9 cellular contexts compared by ENCODE assay signal in genomic region chr14:103625361-103626095, GRCh38. TPM values are rescaled to one million over a fixed set of nuclear protein-coding genes. Genes with fewer than 3 reads are reported as not detected.
DNase-seq lines count a peak whose midpoint lies in the region; ATAC-seq, FAIRE-seq and TF ChIP-seq lines count a peak whose summit lies in the region.
"Had no signal": no experiment of that assay in that cellular context is flagged by ENCODE, and none has a peak within 500 bp of the region (broad histone marks: within the 10 kb centered on the region; RNA-seq: fewer than 3 reads in every experiment).

No MANE protein-coding gene starts in this region.

- no peak for TF ChIP-seq RAD21 in HepG2 (CRISPR knock-in tag; IDR thresholded peaks at IDR 0.05)

- CTCF ChIA-PET in HepG2 (lab: Yijun Ruan, JAX; ENCODE audit: low intra/inter-chr PET ratio, low total read pairs): no interaction called here
- CTCF ChIA-PET in activated CD8-positive, alpha-beta T cell treated with anti-CD3 and anti-CD28 coated beads for 36 hours (lab: Charles Lee): interaction anchor here (1.0 kb wide), 1 partner anchor 43 kb away, joined by 3 read pairs; no protein-coding TSS in a partner anchor

- no peak overlapping the region for H2AFZ ChIP-seq in HepG2 (ENCODE audit: low read length)
- no peak overlapping the region for H2AFZ ChIP-seq in trophoblast cell (ENCODE audit: insufficient read depth, low read length, poor library complexity)

- intact Hi-C loops in HepG2 (cut with micrococcal nuclease; ENCODE audit: unreplicated experiment): no loop called here
- intact Hi-C loops in right lobe of liver (cut with DNase I): loop anchor here in 1 of 2 donors (10.0 kb wide), 1 partner anchor 51 kb away; no protein-coding TSS in a partner anchor
- intact Hi-C loops in activated CD8-positive, alpha-beta T cell treated with anti-CD3 and anti-CD28 coated beads for 36 hours (cut with micrococcal nuclease): no loop called here
- intact Hi-C loops in kidney (cut with DNase I): no loop called here
- intact Hi-C loops in uterus (cut with DNase I; ENCODE audit: low total_unique reads): no loop called here

- H4K91ac ChIP-seq in trophoblast cell (ENCODE audit: low read depth, low read length): no peak overlapping the region

- H3K4me1 Mint-ChIP-seq in activated CD8-positive, alpha-beta T cell treated with anti-CD3 and anti-CD28 coated beads for 36 hours (ENCODE audit: low read depth): peaks cover 18% of the 10 kb centered on the region

- H3K36me3 ChIP-seq in HepG2 (replicated peaks in 1 of 2; ENCODE audit: control insufficient read depth in 1 of 2, insufficient read depth in 2 of 2, low read length in 2 of 2) (no peaks in the 10 kb centered on the region), right lobe of liver (no peaks in the 10 kb centered on the region), kidney (ENCODE audit: control insufficient read depth in 1 of 2, insufficient read depth in 2 of 2, low read length in 2 of 2) (no peaks in the 10 kb centered on the region), uterus (no peaks in the 10 kb centered on the region), trophoblast cell (ENCODE audit: control insufficient read depth in 1 of 2, insufficient read depth in 2 of 2, low read length in 2 of 2) (no peaks in the 10 kb centered on the region)

- peaks cover 10% of the 10 kb centered on the region for H3K79me2 ChIP-seq in HepG2 (ENCODE audit: insufficient read depth, low read length)
- H3K79me2 ChIP-seq in trophoblast cell (ENCODE audit: control insufficient read depth, insufficient read depth, low read length, poor library complexity): peaks cover 15% of the 10 kb centered on the region

- TF ChIP-seq EP300 in HepG2 (IDR thresholded peaks at IDR 0.05; ENCODE audit: low read depth in 2 of 2, low read length in 2 of 2): no peak
- no peak for TF ChIP-seq EP300 in HepG2 (CRISPR knock-in tag; IDR thresholded peaks at IDR 0.05; ENCODE audit: borderline replicate concordance)

- H3K4me2 ChIP-seq in HepG2 (ENCODE audit: low read depth, low read length) (peak overlapping the region; percentile 87), trophoblast cell (ENCODE audit: low read length) (no peak overlapping the region)

- peaks cover 21% of the 10 kb centered on the region for H3K79me1 ChIP-seq in trophoblast cell (ENCODE audit: low read length)

- FAIRE-seq in HepG2 (lab: Jason Lieb, UNC) (no peak), kidney (lab: Jason Lieb, UNC) (no peak)

- no peak overlapping the region for H4K8ac ChIP-seq in trophoblast cell (ENCODE audit: low read depth, low read length)

- H3K18ac ChIP-seq in trophoblast cell (ENCODE audit: low read length): no peak overlapping the region

- peak overlapping the region; percentile 74 for H3K27ac Mint-ChIP-seq in activated CD8-positive, alpha-beta T cell treated with anti-CD3 and anti-CD28 coated beads for 36 hours

- peak overlapping the region; percentile 29 to 73 (median 41) for H3K4me3 ChIP-seq in HepG2 (replicated peaks in 1 of 3; ENCODE audit: insufficient read depth in 1 of 3, low read depth in 2 of 3, low read length in 3 of 3)
- no peak overlapping the region for H3K4me3 ChIP-seq in right lobe of liver
- no peak overlapping the region for H3K4me3 ChIP-seq in kidney (ENCODE audit: low read length in 2 of 2)
- no peak overlapping the region for H3K4me3 ChIP-seq in uterus
- no peak overlapping the region for H3K4me3 ChIP-seq in trophoblast cell (ENCODE audit: low read depth, low read length)

- H2BK12ac ChIP-seq in trophoblast cell (ENCODE audit: low read length): no peak overlapping the region

- no peak overlapping the region for H3K27ac ChIP-seq in HepG2 (ENCODE audit: extremely low read length, insufficient read depth, low read length)
- H3K27ac ChIP-seq in right lobe of liver: no peak overlapping the region
- H3K27ac ChIP-seq in kidney (ENCODE audit: low read depth in 2 of 2, low read length in 2 of 2): peak overlapping the region; percentile 29 to 32
- peak overlapping the region; percentile 65 to 71 for H3K27ac ChIP-seq in uterus
- H3K27ac ChIP-seq in trophoblast cell (ENCODE audit: low read depth, low read length): no peak overlapping the region

- no peak overlapping the region for H3K4ac ChIP-seq in trophoblast cell (ENCODE audit: low read depth, low read length)

- H2BK5ac ChIP-seq in trophoblast cell (ENCODE audit: low read depth, low read length, poor library complexity): no peak overlapping the region

- in situ Hi-C loops in HepG2 (cut with HindIII; ENCODE audit: extremely low pct_ligation_motif_present, low pct_unique_long_range_greater_than_20kb): no loop called here

- H3K23ac ChIP-seq in trophoblast cell (ENCODE audit: low read length): no peak overlapping the region

- no peaks in the 10 kb centered on the region for H3K9me3 Mint-ChIP-seq in activated CD8-positive, alpha-beta T cell treated with anti-CD3 and anti-CD28 coated beads for 36 hours

- H4K20me1 ChIP-seq in HepG2 (ENCODE audit: insufficient read depth, low read length): peaks cover 7% of the 10 kb centered on the region

- 0 out of 2 replicates have a peak overlapping the region, but pooled peaks have one; percentile 30 for H3K9ac ChIP-seq in HepG2 (ENCODE audit: insufficient read depth, low read depth, low read length)
- no peak overlapping the region for H3K9ac ChIP-seq in kidney (ENCODE audit: low read length in 2 of 2)
- no peak overlapping the region for H3K9ac ChIP-seq in trophoblast cell (ENCODE audit: low read length)

- no TSS peak for BruUV-seq in HepG2 (replicated peaks; lab: Mats Ljungman, UMichigan)

- DNase-seq in HepG2 (ENCODE audit: low spot score) (no peak), right lobe of liver (no peak), kidney (no peak), uterus (no peak), NCI-H524 (lab: John Stamatoyannopoulos, UW) (no peak), dedifferentiated amniotic fluid mesenchymal stem cell (ENCODE audit: extremely low spot score) (no peak), trophoblast cell (no peak)
- peak; percentile 53 for DNase-seq in activated CD8-positive, alpha-beta T cell treated with anti-CD3 and anti-CD28 coated beads for 36 hours
- DNase-seq: NCI-H2029 treated with DMSO at 0.1 percent for 48 hours had no signal

- H3K36me3 Mint-ChIP-seq in activated CD8-positive, alpha-beta T cell treated with anti-CD3 and anti-CD28 coated beads for 36 hours (ENCODE audit: low read depth): peaks cover 3% of the 10 kb centered on the region

- no peak overlapping the region for H2AK5ac ChIP-seq in trophoblast cell (ENCODE audit: low read length)

- ATAC-seq in HepG2 (no peak), right lobe of liver (no peak)
- ATAC-seq in activated CD8-positive, alpha-beta T cell treated with anti-CD3 and anti-CD28 coated beads for 36 hours: peak; percentile 14

- POLR2A ChIA-PET in HepG2 (lab: Yijun Ruan, JAX): no interaction called here
- POLR2A ChIA-PET in activated CD8-positive, alpha-beta T cell treated with anti-CD3 and anti-CD28 coated beads for 36 hours (lab: Charles Lee): interaction anchor here (2.6 kb wide), 1 partner anchor 18 kb away, joined by 9 read pairs; no protein-coding TSS in a partner anchor

- peak overlapping the region; percentile 26 for H3K4me3 Mint-ChIP-seq in activated CD8-positive, alpha-beta T cell treated with anti-CD3 and anti-CD28 coated beads for 36 hours

- H3K14ac ChIP-seq in trophoblast cell (ENCODE audit: low read length): no peak overlapping the region

- peaks cover 3% of the 10 kb centered on the region for H3K27me3 Mint-ChIP-seq in activated CD8-positive, alpha-beta T cell treated with anti-CD3 and anti-CD28 coated beads for 36 hours

- WGBS in HepG2 (ENCODE audit: low lambda C conversion rate): 11% methylated on average over 10 of the region's 11 CpGs
- 38% methylated on average over 8 of the region's 11 CpGs for WGBS in right lobe of liver (ENCODE audit: insufficient coverage, low coverage, low lambda C conversion rate, missing lambda C conversion rate)
- WGBS in trophoblast cell (ENCODE audit: extremely low coverage, insufficient coverage, insufficient read length): no CpG with 5 or more reads among the region's 11 CpGs

- no peak overlapping the region for H4K12ac ChIP-seq in trophoblast cell (ENCODE audit: low read depth, low read length)

- H2BK120ac ChIP-seq in trophoblast cell (ENCODE audit: insufficient read depth, low read length, poor library complexity): no peak overlapping the region

- no peaks in the 10 kb centered on the region for H3K9me3 ChIP-seq in HepG2 (ENCODE audit: low read length)
- H3K9me3 ChIP-seq in right lobe of liver: no peaks in the 10 kb centered on the region
- no peaks in the 10 kb centered on the region for H3K9me3 ChIP-seq in kidney (ENCODE audit: control insufficient read depth in 1 of 2, low read length in 2 of 2)
- H3K9me3 ChIP-seq in uterus: no peaks in the 10 kb centered on the region
- H3K9me3 ChIP-seq in trophoblast cell (ENCODE audit: insufficient read depth, low read depth, low read length): no peaks in the 10 kb centered on the region

- no peak for TF ChIP-seq CTCF in HepG2 (CRISPR knock-in tag; IDR thresholded peaks at IDR 0.05)
- TF ChIP-seq CTCF in right lobe of liver (IDR thresholded peaks at IDR 0.05): no peak
- TF ChIP-seq CTCF in activated CD8-positive, alpha-beta T cell treated with anti-CD3 and anti-CD28 coated beads for 36 hours (IDR thresholded peaks at IDR 0.05): no peak
- TF ChIP-seq CTCF in kidney (IDR thresholded peaks at IDR 0.05; ENCODE audit: borderline replicate concordance, extremely low read depth, insufficient read depth): no peak
- no peak for TF ChIP-seq CTCF in uterus (IDR thresholded peaks at IDR 0.05)

- H3K4me1 ChIP-seq in HepG2 (ENCODE audit: insufficient read depth, low read length): peaks cover 73% of the 10 kb centered on the region
- peaks cover 0 to 15% (median 5%) of the 10 kb centered on the region in 4 donors for H3K4me1 ChIP-seq in right lobe of liver
- peaks cover 3 to 19% of the 10 kb centered on the region in 2 donors for H3K4me1 ChIP-seq in kidney (ENCODE audit: control insufficient read depth in 1 of 2, insufficient read depth in 1 of 2, low read depth in 1 of 2, low read length in 2 of 2)
- peaks cover 0 to 3% of the 10 kb centered on the region in 2 donors for H3K4me1 ChIP-seq in uterus
- peaks cover 9 to 13% of the 10 kb centered on the region in 2 experiments for H3K4me1 ChIP-seq in trophoblast cell (ENCODE audit: control insufficient read depth in 1 of 2, insufficient read depth in 2 of 2, low read length in 2 of 2)

- TF ChIP-seq POLR2A in HepG2 (IDR thresholded peaks at IDR 0.05; ENCODE audit: insufficient read depth in 1 of 2, low read depth in 2 of 2, low read length in 2 of 2) (no peak), right lobe of liver (IDR thresholded peaks at IDR 0.05) (no peak), uterus (IDR thresholded peaks at IDR 0.05) (no peak)

- H3K27me3 ChIP-seq in HepG2 (ENCODE audit: control insufficient read depth in 1 of 2, insufficient read depth in 2 of 2, low read length in 2 of 2): no peaks in the 10 kb centered on the region; a peak in 1 of 5 replicates
- no peaks in the 10 kb centered on the region for H3K27me3 ChIP-seq in right lobe of liver
- no peaks in the 10 kb centered on the region for H3K27me3 ChIP-seq in uterus
- H3K27me3 ChIP-seq in trophoblast cell (ENCODE audit: insufficient read depth, low read length): no peaks in the 10 kb centered on the region

RNA-seq across cellular contexts. Expression of gene KLC1, which starts 3.5 kb away (rescaled TPM):
- total RNA-seq in HepG2 (2016; rRNA removed; fragmentation: Illumina TruSeq; extraction: Trizol) (57.8 and 63.5 TPM in 2 replicates), right lobe of liver (10 to 100 TPM; 45.8 to 78.9 (median 58.0) TPM), kidney (152 TPM), uterus (100 to 1,000 TPM; 130 to 459 (median 285) TPM)
- 7.9 TPM in 2 replicates for total RNA-seq in HepG2 (2016; cell fraction: cytosol; rRNA removed; fragmentation: Illumina TruSeq; extraction: Trizol; ENCODE audit: low read depth)
- 54.6 and 66.2 TPM in 2 replicates for total RNA-seq in HepG2 (2016; cell fraction: insoluble cytoplasmic fraction; rRNA removed; fragmentation: Illumina TruSeq; extraction: Trizol)
- 16.0 and 16.3 TPM in 2 replicates for total RNA-seq in HepG2 (2016; cell fraction: membrane; rRNA removed; fragmentation: Illumina TruSeq; extraction: Trizol)
- total RNA-seq in HepG2 (2016; cell fraction: nucleus; rRNA removed; fragmentation: Illumina TruSeq; extraction: Trizol): 62.3 and 79.9 TPM in 2 replicates
- polyA plus RNA-seq in HepG2 (2011; rRNA removed) (53.2 and 61.0 TPM in 2 replicates), kidney (ENCODE audit: insufficient read depth, low read depth, low replicate concordance) (49.8 TPM)
- polyA plus RNA-seq in HepG2 (2011; cell fraction: cytosol; rRNA removed): 58.4 and 64.7 TPM in 2 replicates
- 171 and 186 TPM in 2 replicates for polyA plus RNA-seq in HepG2 (2011; cell fraction: nucleus; rRNA removed)
- polyA plus RNA-seq in HepG2 (2012): 40.1 and 53.2 TPM in 2 replicates
- polyA plus RNA-seq in HepG2 (2016; cell fraction: cytosol; fragmentation: Illumina TruSeq; extraction: Trizol; ENCODE audit: low read depth): 3.0 and 3.1 TPM in 2 replicates
- polyA plus RNA-seq in HepG2 (2016; cell fraction: insoluble cytoplasmic fraction; fragmentation: Illumina TruSeq; extraction: Trizol; ENCODE audit: low read depth): 50.1 and 51.1 TPM in 2 replicates
- 7.4 and 9.4 TPM in 2 replicates for polyA plus RNA-seq in HepG2 (2016; cell fraction: membrane; fragmentation: Illumina TruSeq; extraction: Trizol; ENCODE audit: low read depth)
- 92.4 and 93.3 TPM in 2 replicates for polyA plus RNA-seq in HepG2 (2016; cell fraction: nucleus; fragmentation: Illumina TruSeq; extraction: Trizol; ENCODE audit: insufficient read depth, low read depth)
- polyA minus RNA-seq in HepG2 (2011; rRNA and poly(A)+ RNA removed; ENCODE audit: low replicate concordance): 45.0 and 49.1 TPM in 2 replicates
- polyA minus RNA-seq in HepG2 (2011; cell fraction: cytosol; rRNA and poly(A)+ RNA removed): 30.6 and 37.7 TPM in 2 replicates
- 152 and 165 TPM in 2 replicates for polyA minus RNA-seq in HepG2 (2011; cell fraction: nucleus; rRNA and poly(A)+ RNA removed)
- total RNA-seq in activated CD8-positive, alpha-beta T cell treated with anti-CD3 and anti-CD28 coated beads for 36 hours: 100 to 1,000 TPM in 1 of 2 experiments, 10 to 100 TPM in 1; 97.5 to 101 TPM
- 105 TPM in 2 replicates for polyA plus RNA-seq in trophoblast cell (2013)

Comparison
In these comparisons a context has a peak if more than half of its experiments do, and no peak if none do; other contexts are left out.
1. H3K4me3 ChIP-seq: peak in HepG2 (3 of 3); none in right lobe of liver (0 of 3), kidney (0 of 2), uterus (0 of 2) and trophoblast cell (single experiment).
2. H3K27ac ChIP-seq: peak in kidney (2 of 2) and uterus (2 of 2); none in HepG2 (single experiment), right lobe of liver (0 of 3) and trophoblast cell (single experiment).